ENCODE assay signal across 26 cellular contexts in genomic region chr16:3785413-3785812, GRCh38.
"Had no signal": no experiment of that assay in that cellular context is flagged by ENCODE, and none has a peak within 500 bp of the region (broad histone marks: within the 10 kb centered on the region; RNA-seq: fewer than 3 reads in every experiment).

No MANE protein-coding gene starts in this region.

- H3K27me3 Mint-ChIP-seq: IgD-negative memory B cell had no signal

- H3K4me3 ChIP-seq: K562, SJSA1, SK-N-MC had no signal

- H3K4me1 ChIP-seq: SJSA1 had no signal

- DNase-seq: Kasumi-1, MM.1S, MV-4-11, NCI-H1048, NCI-H1105, NCI-H1417, NCI-H1436 treated with DMSO at 0.1 percent for 48 hours, NCI-H1694 treated with DMSO at 0.1 percent for 48 hours, NCI-H1930, NCI-H2081, NCI-H2107, NCI-H226, NCI-H446, NCI-H510A, NCI-H524 treated with DMSO at 0.1 percent for 48 hours, NCI-H69, NCI-H774, Right ventricle myocardium superior, RPMI8226, SIG-M5 had no signal

- H3K4me2 ChIP-seq: KMS-11 had no signal

- H3K9ac ChIP-seq: KMS-11 had no signal

- H3K27me3 ChIP-seq: SJSA1 had no signal

- H3K36me3 Mint-ChIP-seq: IgD-negative memory B cell had no signal

- H3K27ac ChIP-seq: KMS-11, SJSA1, SK-N-MC had no signal

- H3K9me3 ChIP-seq: SJSA1 had no signal

- H3K9me3 Mint-ChIP-seq: IgD-negative memory B cell had no signal

- H3K4me3 Mint-ChIP-seq: IgD-negative memory B cell had no signal

- ATAC-seq: HepG2, K562 had no signal
